Comparison of ENCODE assay signal across 13 cellular contexts in the genomic region with DNA sequence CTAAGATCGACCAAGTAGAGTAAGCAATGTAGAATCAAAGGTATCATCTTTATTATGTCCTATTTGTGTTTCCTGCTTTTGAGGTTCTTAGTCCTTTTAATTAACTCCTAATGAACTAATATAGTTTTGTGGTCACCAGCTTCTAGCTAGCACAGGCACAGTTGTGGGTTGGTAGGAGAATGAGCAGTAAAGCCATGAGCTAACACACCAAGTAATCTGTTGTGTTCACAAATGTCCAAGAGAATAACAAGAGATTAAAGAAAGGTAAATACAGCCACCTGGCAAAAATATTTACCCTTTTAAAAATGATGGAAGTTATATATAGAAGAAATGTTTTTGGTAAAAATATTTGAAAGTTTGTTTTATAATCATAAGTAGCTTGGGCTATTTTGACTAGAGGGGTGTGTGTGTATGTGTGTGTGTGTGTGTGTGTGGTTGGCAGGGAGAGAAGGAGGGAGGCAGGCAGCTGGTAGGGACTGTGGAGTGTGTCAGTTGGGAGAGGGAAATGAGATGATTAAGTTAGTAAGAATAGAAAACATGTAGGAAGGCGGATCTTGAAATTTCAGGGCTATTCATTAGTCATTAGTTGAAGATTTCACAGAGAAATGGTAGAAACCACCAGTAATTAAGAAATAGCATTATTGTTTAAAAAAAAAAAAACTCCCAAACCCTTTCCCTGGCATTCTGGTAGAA.
DNase-seq lines count a peak whose midpoint lies in the region; ATAC-seq and TF ChIP-seq lines count a peak whose summit lies in the region.
"Had no signal": no experiment of that assay in that cellular context is flagged by ENCODE, and none has a peak within 500 bp of the region (broad histone marks: within the 10 kb centered on the region; RNA-seq: fewer than 3 reads in every experiment).

No MANE protein-coding gene starts in this region.

- ATAC-seq in HG03342 (IDR thresholded peaks at IDR 0.05; ENCODE audit: unreplicated experiment) (no peak), HG03095 (IDR thresholded peaks at IDR 0.05; ENCODE audit: unreplicated experiment) (no peak)
- ATAC-seq: activated CD4-positive, alpha-beta T cell treated with anti-CD3 and anti-CD28 coated beads for 36 hours had no signal

- H4K20me1 ChIP-seq in osteoblast (ENCODE audit: insufficient read depth, low read length) = no peaks in the 10 kb centered on the region

- H3K27ac ChIP-seq in osteoblast (ENCODE audit: low read depth, low read length) = peak overlapping the region; percentile 61

- no peaks in the 10 kb centered on the region for H3K79me2 ChIP-seq in osteoblast (ENCODE audit: insufficient read depth, low read length)

- H3K9ac ChIP-seq in endocrine pancreas (ENCODE audit: control insufficient read depth, insufficient read depth, low read length) = no peak overlapping the region

- peak overlapping the region; percentile 9 for H3K4me3 ChIP-seq in endocrine pancreas (ENCODE audit: control insufficient read depth, insufficient read depth, low read length)
- no peak overlapping the region for H3K4me3 ChIP-seq in osteoblast (ENCODE audit: insufficient read depth, low read length)

- TF ChIP-seq CTCF in osteoblast (IDR thresholded peaks at IDR 0.05; ENCODE audit: extremely low read depth, low read depth, low read length) = no peak

- H3K27me3 ChIP-seq in endocrine pancreas (ENCODE audit: control insufficient read depth, insufficient read depth, low read length) (no peaks in the 10 kb centered on the region), osteoblast (ENCODE audit: insufficient read depth, low read length) (no peaks in the 10 kb centered on the region)

- H3K36me3 ChIP-seq in endocrine pancreas (ENCODE audit: control insufficient read depth, insufficient read depth, low read length) (no peaks in the 10 kb centered on the region), osteoblast (ENCODE audit: insufficient read depth, low read length) (no peaks in the 10 kb centered on the region)

- peak overlapping the region; percentile 50 for H2AFZ ChIP-seq in osteoblast (ENCODE audit: low read length)

- H3K4me2 ChIP-seq in osteoblast (ENCODE audit: insufficient read depth, low read length) = peak overlapping the region; percentile 27

- H3K4me1 ChIP-seq in endocrine pancreas (ENCODE audit: control insufficient read depth, insufficient read depth, low read length) (peaks cover 10% of the 10 kb centered on the region), osteoblast (ENCODE audit: insufficient read depth, low read length) (peaks cover 32% of the 10 kb centered on the region)

- H3K9me3 ChIP-seq in endocrine pancreas (ENCODE audit: control insufficient read depth, low read length) = no peaks in the 10 kb centered on the region
- no peaks in the 10 kb centered on the region for H3K9me3 ChIP-seq in osteoblast (ENCODE audit: low read depth, low read length)

- DNase-seq in DMS53 treated with DMSO at 0.1 percent for 48 hours (lab: John Stamatoyannopoulos, UW; ENCODE audit: unreplicated experiment) (peak; percentile 84), NCI-H69 (lab: John Stamatoyannopoulos, UW) (peak; percentile 63), osteoblast (ENCODE audit: insufficient read length, low spot score, missing footprints) (peak; percentile 93), NCI-H187 treated with DMSO at 0.1 percent for 48 hours (lab: John Stamatoyannopoulos, UW) (no peak)
- DNase-seq in activated CD4-positive, alpha-beta T cell treated with anti-CD3 and anti-CD28 coated beads for 4 hours = no peak
- DNase-seq: activated CD4-positive, alpha-beta T cell treated with anti-CD3 and anti-CD28 coated beads for 36 hours; activated gamma-delta T cell treated with Interleukin-2 at 50 U/mL for 16 hours; DMS 273 treated with DMSO at 0.1 percent for 48 hours; NCI-H2171; stimulated activated CD4-positive, alpha-beta T cell treated with anti-CD3 and anti-CD28 coated beads, Interleukin-2, amount 100 ng/mL, for 48 hours had no signal

Comparison
In these comparisons a context has a peak if more than half of its experiments do, and no peak if none do; other contexts are left out.
1. DNase-seq: peak in DMS53 treated with DMSO at 0.1 percent for 48 hours (single experiment), NCI-H69 (single experiment) and osteoblast (single experiment); none in NCI-H187 treated with DMSO at 0.1 percent for 48 hours (single experiment) and activated CD4-positive, alpha-beta T cell treated with anti-CD3 and anti-CD28 coated beads for 4 hours (0 of 2).